In genomic region chr17:63826468-63827001, GRCh38 we compare ENCODE assay signal across 8 cellular contexts. TPM values are rescaled to one million over a fixed set of nuclear protein-coding genes. Genes with fewer than 3 reads are reported as not detected.
DNase-seq lines count a peak whose midpoint lies in the region; ATAC-seq, FAIRE-seq and TF ChIP-seq lines count a peak whose summit lies in the region.

No MANE protein-coding gene starts in this region.

- TF ChIP-seq POLR2A in GM12892 (IDR thresholded peaks at IDR 0.05; ENCODE audit: low read depth, low read length) = no peak

- no peak for TF ChIP-seq CTCF in lung (IDR thresholded peaks at IDR 0.05; ENCODE audit: control extremely low read depth, extremely low read depth)

- H3K9me3 Mint-ChIP-seq in activated CD4-positive, alpha-beta T cell treated with anti-CD3 and anti-CD28 coated beads for 36 hours (ENCODE audit: low read depth) = no peaks in the 10 kb centered on the region
- H3K9me3 Mint-ChIP-seq in central memory CD8-positive, alpha-beta T cell = no peaks in the 10 kb centered on the region

- DNase-seq in activated CD4-positive, alpha-beta T cell treated with anti-CD3 and anti-CD28 coated beads for 36 hours = no peak
- no peak for DNase-seq in activated CD4-positive, alpha-beta T cell treated with anti-CD3 and anti-CD28 coated beads, Interleukin-2, amount 50 U/mL, for 48 hours
- DNase-seq in NCI-H146 (lab: John Stamatoyannopoulos, UW) (peak; percentile 41), lung (ENCODE audit: low spot score) (no peak), NCI-H345 (lab: John Stamatoyannopoulos, UW) (no peak), GM12892 (ENCODE audit: insufficient read length) (no peak)
- no peak for DNase-seq in central memory CD8-positive, alpha-beta T cell (ENCODE audit: low spot score in 2 of 2)

- no peaks in the 10 kb centered on the region for H3K27me3 ChIP-seq in lung (ENCODE audit: control insufficient read depth, insufficient read depth)

- POLR2A ChIA-PET in activated CD4-positive, alpha-beta T cell treated with anti-CD3 and anti-CD28 coated beads for 36 hours (lab: Charles Lee) = interaction anchor here (0.7 to 2.5 kb wide), 5 partner anchors 10 to 90 kb away, joined by 3 to 20 read pairs (median 3); partner anchors contain the start of genes CCDC47, DDX42 and SMARCD2

- peaks cover 69% of the 10 kb centered on the region for H3K4me1 Mint-ChIP-seq in activated CD4-positive, alpha-beta T cell treated with anti-CD3 and anti-CD28 coated beads for 36 hours
- H3K4me1 Mint-ChIP-seq in central memory CD8-positive, alpha-beta T cell = peaks cover 76% of the 10 kb centered on the region

- intact Hi-C loops in activated CD4-positive, alpha-beta T cell treated with anti-CD3 and anti-CD28 coated beads for 36 hours (cut with DNase I, micrococcal nuclease) = loop anchor here (1.0 to 10.0 kb wide), 10 partner anchors 17 to 859 kb away; partner anchors contain the start of genes CCDC47 (in 2 of the 2), MAP3K3 (in 2 of the 2), STRADA (in 2 of the 2) and CEP95 (in 1 of the 2)

- H3K4me1 ChIP-seq in lung (ENCODE audit: control insufficient read depth in 2 of 2, insufficient read depth in 2 of 2, low read length in 2 of 2) = peaks cover 0 to 7% of the 10 kb centered on the region in 2 donors
- H3K4me1 ChIP-seq in urinary bladder (ENCODE audit: insufficient read depth) = no peaks in the 10 kb centered on the region

- peak overlapping the region; percentile 88 for H3K4me3 Mint-ChIP-seq in activated CD4-positive, alpha-beta T cell treated with anti-CD3 and anti-CD28 coated beads for 36 hours
- H3K4me3 Mint-ChIP-seq in central memory CD8-positive, alpha-beta T cell = peak overlapping the region; percentile 95

- H3K36me3 ChIP-seq in lung (ENCODE audit: control insufficient read depth in 2 of 2, insufficient read depth in 2 of 2, low read length in 2 of 2) = peaks cover 38 to 48% of the 10 kb centered on the region in 2 donors
- H3K36me3 ChIP-seq in urinary bladder (ENCODE audit: insufficient read depth) = no peaks in the 10 kb centered on the region

- FAIRE-seq in GM12892 (lab: Jason Lieb, UNC) = no peak

- H3K4me3 ChIP-seq in lung = peak overlapping the region; percentile 92
- peak overlapping the region; percentile 70 for H3K4me3 ChIP-seq in urinary bladder (ENCODE audit: low read depth, low read length)

- peak overlapping the region; percentile 99 for H3K27ac Mint-ChIP-seq in activated CD4-positive, alpha-beta T cell treated with anti-CD3 and anti-CD28 coated beads for 36 hours
- H3K27ac Mint-ChIP-seq in central memory CD8-positive, alpha-beta T cell (ENCODE audit: low read depth) = peak overlapping the region; percentile 98

- H3K27ac ChIP-seq in lung (ENCODE audit: low read depth in 1 of 2, low read length in 1 of 2) (peak overlapping the region; percentile 86 to 92), urinary bladder (ENCODE audit: low read depth) (peak overlapping the region; percentile 70)

- H3K9me3 ChIP-seq in lung (ENCODE audit: control insufficient read depth in 2 of 2, insufficient read depth in 1 of 2, low read length in 1 of 2) = no peaks in the 10 kb centered on the region

- no peaks in the 10 kb centered on the region for H3K27me3 Mint-ChIP-seq in activated CD4-positive, alpha-beta T cell treated with anti-CD3 and anti-CD28 coated beads for 36 hours
- H3K27me3 Mint-ChIP-seq in central memory CD8-positive, alpha-beta T cell = no peaks in the 10 kb centered on the region

- H3K36me3 Mint-ChIP-seq in activated CD4-positive, alpha-beta T cell treated with anti-CD3 and anti-CD28 coated beads for 36 hours (ENCODE audit: low read depth) = peaks cover 83% of the 10 kb centered on the region
- H3K36me3 Mint-ChIP-seq in central memory CD8-positive, alpha-beta T cell (ENCODE audit: insufficient read depth) = peaks cover 58% of the 10 kb centered on the region

- ATAC-seq in activated CD4-positive, alpha-beta T cell treated with anti-CD3 and anti-CD28 coated beads for 36 hours = peak; percentile 10
- peak; percentile 25 for ATAC-seq in central memory CD8-positive, alpha-beta T cell (replicated peaks; ENCODE audit: extremely low read depth, poor library complexity, severe bottlenecking)
- ATAC-seq in lung (ENCODE audit: insufficient read depth, low FRiP score) = no peak

- WGBS in lung, 2 donors = 1% methylated on average over 31 of the region's 31 CpGs
- WGBS in urinary bladder = under 1% methylated on average over 31 of the region's 31 CpGs

- CTCF ChIA-PET in activated CD4-positive, alpha-beta T cell treated with anti-CD3 and anti-CD28 coated beads for 36 hours (lab: Charles Lee) = interaction anchor here (1.0 to 1.6 kb wide), 4 partner anchors 13 to 128 kb away, joined by 3 to 6 read pairs (median 4); partner anchors contain the start of gene DDX42

RNA-seq across cellular contexts. Expression of gene PSMC5, which starts 0.7 kb away (rescaled TPM):
- 100 to 1,000 TPM in 1 of 2 experiments, 10 to 100 TPM in 1; 98.2 to 160 TPM for total RNA-seq in activated CD4-positive, alpha-beta T cell treated with anti-CD3 and anti-CD28 coated beads for 36 hours
- total RNA-seq in lung (100 to 1,000 TPM in 1 of 2 donors, 10 to 100 TPM in 1; 46.1 to 124 TPM), urinary bladder (25.2 TPM)
- polyA plus RNA-seq in lung (100 to 1,000 TPM; 154 to 177 TPM), urinary bladder (183 TPM)
- polyA plus RNA-seq in GM12892 (2012; ENCODE audit: missing spikeins) = 119 TPM

RNA-seq across cellular contexts. Expression of gene FTSJ3, which starts 0.9 kb away (rescaled TPM):
- total RNA-seq in activated CD4-positive, alpha-beta T cell treated with anti-CD3 and anti-CD28 coated beads for 36 hours = 10 to 100 TPM; 52.1 to 61.2 TPM
- total RNA-seq in lung (10 to 100 TPM; 29.2 to 39.8 TPM), urinary bladder (27.1 TPM)
- polyA plus RNA-seq in lung (10 to 100 TPM; 15.4 to 30.0 TPM), urinary bladder (38.0 TPM)
- 27.1 TPM for polyA plus RNA-seq in GM12892 (2012; ENCODE audit: missing spikeins)

RNA-seq across cellular contexts. Expression of gene SMARCD2, which starts 15.9 kb away (rescaled TPM):
- total RNA-seq in activated CD4-positive, alpha-beta T cell treated with anti-CD3 and anti-CD28 coated beads for 36 hours = 100 to 1,000 TPM in 1 of 2 experiments, 10 to 100 TPM in 1; 100.0 to 101 TPM
- 100 to 1,000 TPM in 1 of 2 donors, 10 to 100 TPM in 1; 82.4 to 109 TPM for total RNA-seq in lung
- 10 to 100 TPM; 64.9 to 67.7 TPM for polyA plus RNA-seq in lung
- 58.1 TPM for total RNA-seq in urinary bladder
- 95.0 TPM for polyA plus RNA-seq in urinary bladder
- 47.5 TPM for polyA plus RNA-seq in GM12892 (2012; ENCODE audit: missing spikeins)

RNA-seq across cellular contexts. Expression of gene CSH2, which starts 46.9 kb away (rescaled TPM):
- not detected for total RNA-seq in activated CD4-positive, alpha-beta T cell treated with anti-CD3 and anti-CD28 coated beads for 36 hours
- not detected for total RNA-seq in lung
- polyA plus RNA-seq in lung = not detected
- total RNA-seq in urinary bladder = not detected
- polyA plus RNA-seq in urinary bladder = not detected
- polyA plus RNA-seq in GM12892 (2012; ENCODE audit: missing spikeins) = not detected

RNA-seq across cellular contexts. Expression of gene DDX42, which starts 52.6 kb away (rescaled TPM):
- 100 to 1,000 TPM; 109 to 173 TPM for total RNA-seq in activated CD4-positive, alpha-beta T cell treated with anti-CD3 and anti-CD28 coated beads for 36 hours
- total RNA-seq in lung (100 to 1,000 TPM in 1 of 2 donors, 10 to 100 TPM in 1; 91.8 to 153 TPM), urinary bladder (138 TPM)
- polyA plus RNA-seq in lung (10 to 100 TPM; 47.8 to 59.9 TPM), urinary bladder (67.3 TPM)
- 70.0 TPM for polyA plus RNA-seq in GM12892 (2012; ENCODE audit: missing spikeins)
